Comparison of ENCODE assay signal across 22 cellular contexts in the genomic region with DNA sequence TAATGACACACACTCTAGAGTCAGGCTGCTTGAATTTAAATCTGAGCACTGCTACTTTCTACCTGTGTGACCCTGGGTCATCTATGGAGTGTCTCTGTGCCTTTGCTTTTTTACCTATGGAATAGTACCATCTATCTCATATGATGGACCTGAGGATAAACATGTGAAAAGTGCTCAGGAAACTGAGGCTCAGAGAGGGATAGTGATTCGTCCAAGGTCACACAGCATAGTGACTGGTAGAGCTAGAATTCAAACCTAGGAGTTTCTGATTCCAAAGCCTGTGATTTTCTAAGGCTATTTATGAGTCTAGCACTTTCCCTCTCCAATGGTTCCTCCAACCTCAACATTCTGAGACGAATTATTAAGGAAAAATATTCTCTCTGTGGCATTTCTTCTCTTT. TPM values are rescaled to one million over a fixed set of nuclear protein-coding genes. Genes with fewer than 3 reads are reported as not detected.
DNase-seq lines count a peak whose midpoint lies in the region; ATAC-seq, FAIRE-seq and TF ChIP-seq lines count a peak whose summit lies in the region.
"Had no signal": no experiment of that assay in that cellular context is flagged by ENCODE, and none has a peak within 500 bp of the region (broad histone marks: within the 10 kb centered on the region; RNA-seq: fewer than 3 reads in every experiment).

No MANE protein-coding gene starts in this region.

- CTCF ChIA-PET in HepG2 (lab: Yijun Ruan, JAX; ENCODE audit: low intra/inter-chr PET ratio, low total read pairs) = no interaction called here
- CTCF ChIA-PET in HEK293T (lab: Yijun Ruan, JAX) = no interaction called here
- CTCF ChIA-PET in K562 (lab: Yijun Ruan, JAX; ENCODE audit: low intra/inter-chr PET ratio) = no interaction called here

- H4K20me1 ChIP-seq in HepG2 (ENCODE audit: insufficient read depth, low read length) (no peaks in the 10 kb centered on the region), K562 (replicated peaks; ENCODE audit: control insufficient read depth, insufficient read depth, low read length) (no peaks in the 10 kb centered on the region)
- H4K20me1 ChIP-seq: BLaER1 treated with 17β-estradiol and CSF1 and Interleukin-3, amounts not matched to agents 10 nM and 100 nM had no signal

- H3K27ac ChIP-seq in HepG2 (ENCODE audit: extremely low read length, insufficient read depth, low read length) (no peak overlapping the region), right lobe of liver (no peak overlapping the region), K562 (ENCODE audit: extremely low read depth, low read depth, low read length) (no peak overlapping the region), neutrophil (peak overlapping the region; percentile 78), left ventricle myocardium inferior (replicated peaks) (no peak overlapping the region)
- H3K27ac ChIP-seq: 22Rv1; BLaER1 treated with 17β-estradiol and CSF1 and Interleukin-3, amounts not matched to agents 10 nM and 100 nM; C4-2B had no signal

- H3K9me3 ChIP-seq in HepG2 (ENCODE audit: low read length) (no peaks in the 10 kb centered on the region), right lobe of liver (no peaks in the 10 kb centered on the region), K562 (replicated peaks; ENCODE audit: control insufficient read depth, insufficient read depth, low read depth, low read length) (no peaks in the 10 kb centered on the region), neutrophil (no peaks in the 10 kb centered on the region), left ventricle myocardium inferior (replicated peaks) (no peaks in the 10 kb centered on the region)
- H3K9me3 ChIP-seq: BLaER1 treated with 17β-estradiol and CSF1 and Interleukin-3, amounts not matched to agents 10 nM and 100 nM; Caco-2 had no signal

- POLR2A ChIA-PET in HepG2 (lab: Yijun Ruan, JAX) = no interaction called here
- POLR2A ChIA-PET in HEK293T (lab: Yijun Ruan, JAX) = interaction anchor here (1.1 kb wide), 1 partner anchor 32 kb away, joined by 4 read pairs; a partner anchor contains a TSS
- POLR2A ChIA-PET in K562 (lab: Yijun Ruan, JAX) = interaction anchor here (0.5 to 0.9 kb wide), 3 partner anchors 8 to 36 kb away, joined by 3 to 8 read pairs (median 4); no protein-coding TSS in a partner anchor

- no peaks in the 10 kb centered on the region for H3K9me1 ChIP-seq in K562 (ENCODE audit: control insufficient read depth, insufficient read depth, low read length)

- H2AFZ ChIP-seq in HepG2 (ENCODE audit: low read length) = no peak overlapping the region
- no peak overlapping the region for H2AFZ ChIP-seq in K562 (ENCODE audit: low read depth, low read length)

- H3K36me3 ChIP-seq in HepG2 (replicated peaks in 1 of 2; ENCODE audit: control insufficient read depth in 1 of 2, insufficient read depth in 2 of 2, low read length in 2 of 2) (no peaks in the 10 kb centered on the region), right lobe of liver (no peaks in the 10 kb centered on the region), K562 (ENCODE audit: control insufficient read depth, insufficient read depth, low read length) (no peaks in the 10 kb centered on the region), neutrophil (no peaks in the 10 kb centered on the region), left ventricle myocardium inferior (no peaks in the 10 kb centered on the region)
- H3K36me3 ChIP-seq: BLaER1 treated with 17β-estradiol and CSF1 and Interleukin-3, amounts not matched to agents 10 nM and 100 nM had no signal

- 11% methylated on average over 2 of the region's 2 CpGs for WGBS in HepG2 (ENCODE audit: low lambda C conversion rate)
- WGBS in right lobe of liver (ENCODE audit: insufficient coverage, low coverage, low lambda C conversion rate, missing lambda C conversion rate) = 47% methylated on average over 1 of the region's 2 CpGs
- WGBS in K562 (ENCODE audit: insufficient coverage, low coverage, missing lambda C conversion rate) = 8% methylated on average over 2 of the region's 2 CpGs

- in situ Hi-C loops in HepG2 (cut with HindIII; ENCODE audit: extremely low pct_ligation_motif_present, low pct_unique_long_range_greater_than_20kb) = no loop called here
- in situ Hi-C loops in K562 (cut with MboI) = no loop called here

- H3K4me2 ChIP-seq in HepG2 (ENCODE audit: low read depth, low read length) (no peak overlapping the region), K562 (ENCODE audit: insufficient read depth, low read length) (no peak overlapping the region)

- no peak for TF ChIP-seq POLR2A in HepG2 (IDR thresholded peaks at IDR 0.05; ENCODE audit: insufficient read depth in 1 of 2, low read depth in 2 of 2, low read length in 2 of 2)
- TF ChIP-seq POLR2A in right lobe of liver (IDR thresholded peaks at IDR 0.05) = no peak
- no peak for TF ChIP-seq POLR2A in K562 (conservative IDR thresholded peaks at IDR 0.05)

- BruUV-seq in HepG2 (replicated peaks; lab: Mats Ljungman, UMichigan) (no TSS peak), K562 (replicated peaks; lab: Mats Ljungman, UMichigan) (no TSS peak)

- intact Hi-C loops in HepG2 (cut with micrococcal nuclease; ENCODE audit: unreplicated experiment) (no loop called here), right lobe of liver (cut with DNase I) (no loop called here), K562 (cut with micrococcal nuclease) (no loop called here), left ventricle myocardium inferior (cut with micrococcal nuclease) (no loop called here)

- H3K9ac ChIP-seq in HepG2 (ENCODE audit: insufficient read depth, low read depth, low read length) = no peak overlapping the region
- no peak overlapping the region for H3K9ac ChIP-seq in K562 (ENCODE audit: insufficient read depth in 1 of 2, low read depth in 2 of 2, low read length in 2 of 2)
- H3K9ac ChIP-seq: BLaER1 treated with 17β-estradiol and CSF1 and Interleukin-3, amounts not matched to agents 10 nM and 100 nM had no signal

- TF ChIP-seq RAD21 in HepG2 (CRISPR knock-in tag; IDR thresholded peaks at IDR 0.05) (no peak), K562 (CRISPR knock-in tag; conservative IDR thresholded peaks at IDR 0.05 in 1 of 2, IDR thresholded peaks at IDR 0.05 in 1 of 2) (no peak)

- ATAC-seq in HepG2 (no peak), right lobe of liver (no peak), K562 (no peak)
- ATAC-seq: CD8-positive, alpha-beta T cell had no signal

- DNase-seq in HepG2 (ENCODE audit: low spot score) (no peak), right lobe of liver (no peak), HEK293T (ENCODE audit: extremely low spot score) (no peak), K562 (ENCODE audit: extremely low read depth in 1 of 4, low spot score in 3 of 4) (no peak), NCI-H526 treated with DMSO at 0.1 percent for 48 hours (lab: John Stamatoyannopoulos, UW) (no peak), left ventricle myocardium inferior (no peak)
- no peak for DNase-seq in activated CD4-positive, alpha-beta T cell treated with anti-CD3 and anti-CD28 coated beads, Interleukin-2, amount 50 U/mL, for 1 hour
- DNase-seq: ACHN; Calu3; CD4-positive, alpha-beta T cell; CD8-positive, alpha-beta T cell; DMS79 treated with DMSO at 0.1 percent for 48 hours; GF-D8 had no signal

- no peak for TF ChIP-seq EP300 in HepG2 (IDR thresholded peaks at IDR 0.05; ENCODE audit: low read depth in 2 of 2, low read length in 2 of 2)
- TF ChIP-seq EP300 in HepG2 (CRISPR knock-in tag; IDR thresholded peaks at IDR 0.05; ENCODE audit: borderline replicate concordance) = no peak
- no peak for TF ChIP-seq EP300 in K562 (IDR thresholded peaks at IDR 0.05; ENCODE audit: low read length)

- TF ChIP-seq CTCF in HepG2 (CRISPR knock-in tag; IDR thresholded peaks at IDR 0.05) (no peak), right lobe of liver (IDR thresholded peaks at IDR 0.05) (no peak), K562 (IDR thresholded peaks at IDR 0.05 in 2 of 3, conservative IDR thresholded peaks at IDR 0.05 in 1 of 3; ENCODE audit: insufficient read depth in 2 of 3, low read depth in 1 of 3, low read length in 3 of 3) (no peak), neutrophil (IDR thresholded peaks at IDR 0.05) (no peak), left ventricle myocardium inferior (IDR thresholded peaks at IDR 0.05; ENCODE audit: borderline replicate concordance) (no peak)

- peaks cover 19% of the 10 kb centered on the region; the same call in 1 of the 2 replicates for H3K4me1 ChIP-seq in HepG2 (ENCODE audit: insufficient read depth, low read length)
- no peaks in the 10 kb centered on the region for H3K4me1 ChIP-seq in right lobe of liver
- H3K4me1 ChIP-seq in K562 (replicated peaks in 1 of 2; ENCODE audit: control insufficient read depth in 2 of 2, insufficient read depth in 2 of 2, low read length in 2 of 2) = peaks cover 3 to 5% of the 10 kb centered on the region in 2 experiments; a peak in 3 of 5 replicates
- peaks cover 13 to 16% of the 10 kb centered on the region in 2 experiments for H3K4me1 ChIP-seq in neutrophil (ENCODE audit: control insufficient read depth in 1 of 2, insufficient read depth in 1 of 2, low read depth in 1 of 2, low read length in 1 of 2)
- H3K4me1 ChIP-seq in left ventricle myocardium inferior = peaks cover 4% of the 10 kb centered on the region

- H3K79me2 ChIP-seq in HepG2 (ENCODE audit: insufficient read depth, low read length) = no peaks in the 10 kb centered on the region
- no peaks in the 10 kb centered on the region for H3K79me2 ChIP-seq in K562 (ENCODE audit: control insufficient read depth, insufficient read depth, low read length)

- FAIRE-seq in HepG2 (lab: Jason Lieb, UNC) (no peak), K562 (lab: Jason Lieb, UNC) (peak; percentile 19)
- FAIRE-seq: D721Med, G401.6, GM12891, GM19239 had no signal

- H3K27me3 ChIP-seq in HepG2 (ENCODE audit: control insufficient read depth in 1 of 2, insufficient read depth in 2 of 2, low read length in 2 of 2) = peaks cover 0 to 6% of the 10 kb centered on the region in 2 experiments; a peak in 1 of 5 replicates
- H3K27me3 ChIP-seq in right lobe of liver = no peaks in the 10 kb centered on the region
- no peaks in the 10 kb centered on the region for H3K27me3 ChIP-seq in K562 (ENCODE audit: control insufficient read depth in 2 of 2, insufficient read depth in 2 of 2, low read length in 2 of 2)
- H3K27me3 ChIP-seq in neutrophil = no peaks in the 10 kb centered on the region
- no peaks in the 10 kb centered on the region for H3K27me3 ChIP-seq in left ventricle myocardium inferior (ENCODE audit: low read depth)
- H3K27me3 ChIP-seq: BLaER1 treated with 17β-estradiol and CSF1 and Interleukin-3, amounts not matched to agents 10 nM and 100 nM had no signal

- H3K4me3 ChIP-seq in HepG2 (replicated peaks in 1 of 3; ENCODE audit: insufficient read depth in 1 of 3, low read depth in 2 of 3, low read length in 3 of 3) = no peak overlapping the region
- no peak overlapping the region for H3K4me3 ChIP-seq in right lobe of liver
- no peak overlapping the region for H3K4me3 ChIP-seq in K562
- H3K4me3 ChIP-seq in neutrophil (ENCODE audit: low read depth in 1 of 2, low read length in 1 of 2) = no peak overlapping the region
- H3K4me3 ChIP-seq in left ventricle myocardium inferior = no peak overlapping the region
- H3K4me3 ChIP-seq: BLaER1 treated with 17β-estradiol and CSF1 and Interleukin-3, amounts not matched to agents 10 nM and 100 nM had no signal

RNA-seq across cellular contexts. Expression of a gene that starts 32.0 kb away (rescaled TPM):
- total RNA-seq in HepG2 (2016; rRNA removed; fragmentation: Illumina TruSeq; extraction: Trizol) (59.0 and 72.2 TPM in 2 replicates), right lobe of liver (10 to 100 TPM; 55.7 to 72.8 (median 60.4) TPM), K562 (2014; rRNA removed) (74.5 and 104 TPM in 2 replicates), K562 (2014; rRNA removed; fragmentation: Illumina TruSeq; extraction: Trizol) (91.4 and 95.2 TPM in 2 replicates), K562 (2015; rRNA removed; fragmentation: Illumina TruSeq; extraction: Trizol) (92.6 and 97.5 TPM in 2 replicates), K562 (2021) (78.3 and 83.2 TPM in 2 replicates), left ventricle myocardium inferior (137 TPM)
- 14.3 and 16.7 TPM in 2 replicates for total RNA-seq in HepG2 (2016; cell fraction: cytosol; rRNA removed; fragmentation: Illumina TruSeq; extraction: Trizol; ENCODE audit: low read depth)
- 57.7 and 70.4 TPM in 2 replicates for total RNA-seq in HepG2 (2016; cell fraction: insoluble cytoplasmic fraction; rRNA removed; fragmentation: Illumina TruSeq; extraction: Trizol)
- 53.2 and 54.8 TPM in 2 replicates for total RNA-seq in HepG2 (2016; cell fraction: membrane; rRNA removed; fragmentation: Illumina TruSeq; extraction: Trizol)
- 80.2 and 92.0 TPM in 2 replicates for total RNA-seq in HepG2 (2016; cell fraction: nucleus; rRNA removed; fragmentation: Illumina TruSeq; extraction: Trizol)
- polyA plus RNA-seq in HepG2 (2011; rRNA removed) (91.4 and 99.3 TPM in 2 replicates), K562 (2011; rRNA removed) (155 and 183 TPM in 2 replicates), K562 (2014; fragmentation: Illumina TruSeq; extraction: Trizol) (95.5 and 106 TPM in 2 replicates), K562 (2014; fragmentation: Nextera tagmentation; extraction: Ambion mirVana) (10 to 100 TPM; 28.0 to 32.3 TPM), K562 (2014; rRNA removed) (85.6 and 96.8 TPM in 2 replicates)
- 54.5 and 60.0 TPM in 2 replicates for polyA plus RNA-seq in HepG2 (2011; cell fraction: cytosol; rRNA removed)
- 118 and 126 TPM in 2 replicates for polyA plus RNA-seq in HepG2 (2011; cell fraction: nucleus; rRNA removed)
- 46.1 and 53.2 TPM in 2 replicates for polyA plus RNA-seq in HepG2 (2012)
- 9.5 and 10.3 TPM in 2 replicates for polyA plus RNA-seq in HepG2 (2016; cell fraction: cytosol; fragmentation: Illumina TruSeq; extraction: Trizol; ENCODE audit: low read depth)
- polyA plus RNA-seq in HepG2 (2016; cell fraction: insoluble cytoplasmic fraction; fragmentation: Illumina TruSeq; extraction: Trizol; ENCODE audit: low read depth) = 48.0 and 52.7 TPM in 2 replicates
- 32.4 and 34.3 TPM in 2 replicates for polyA plus RNA-seq in HepG2 (2016; cell fraction: membrane; fragmentation: Illumina TruSeq; extraction: Trizol; ENCODE audit: low read depth)
- 154 and 158 TPM in 2 replicates for polyA plus RNA-seq in HepG2 (2016; cell fraction: nucleus; fragmentation: Illumina TruSeq; extraction: Trizol; ENCODE audit: insufficient read depth, low read depth)
- polyA minus RNA-seq in HepG2 (2011; rRNA and poly(A)+ RNA removed; ENCODE audit: low replicate concordance) = 194 and 317 TPM in 2 replicates
- 49.2 and 50.8 TPM in 2 replicates for polyA minus RNA-seq in HepG2 (2011; cell fraction: cytosol; rRNA and poly(A)+ RNA removed)
- polyA minus RNA-seq in HepG2 (2011; cell fraction: nucleus; rRNA and poly(A)+ RNA removed) = 132 and 164 TPM in 2 replicates
- 242 and 294 TPM in 2 replicates for total RNA-seq in K562 (2011; cell fraction: chromatin; rRNA removed; ENCODE audit: low replicate concordance)
- total RNA-seq in K562 (2011; cell fraction: nucleolus; rRNA removed) = 149 and 152 TPM in 2 replicates
- 183 and 224 TPM in 2 replicates for total RNA-seq in K562 (2011; cell fraction: nucleoplasm; rRNA removed)
- 124 and 134 TPM in 2 replicates for polyA plus RNA-seq in K562 (2011; cell fraction: cytosol; rRNA removed)
- 176 and 181 TPM in 2 replicates for polyA plus RNA-seq in K562 (2011; cell fraction: nucleus; rRNA removed)
- 61.9 and 70.8 TPM in 2 replicates for polyA plus RNA-seq in K562 (2012)
- polyA minus RNA-seq in K562 (2011; rRNA and poly(A)+ RNA removed) = 208 and 239 TPM in 2 replicates
- 66.7 and 92.6 TPM in 2 replicates for polyA minus RNA-seq in K562 (2011; cell fraction: cytosol; rRNA and poly(A)+ RNA removed)
- polyA minus RNA-seq in K562 (2011; cell fraction: nucleus; rRNA and poly(A)+ RNA removed) = 109 and 169 TPM in 2 replicates
